Comparison of ENCODE assay signal across 14 cellular contexts in genomic region chr9:69371001-69371400, GRCh38. TPM values are rescaled to one million over a fixed set of nuclear protein-coding genes. Genes with fewer than 3 reads are reported as not detected.
DNase-seq lines count a peak whose midpoint lies in the region; ATAC-seq and TF ChIP-seq lines count a peak whose summit lies in the region.
"Had no signal": no experiment of that assay in that cellular context is flagged by ENCODE, and none has a peak within 500 bp of the region (broad histone marks: within the 10 kb centered on the region; RNA-seq: fewer than 3 reads in every experiment).

No MANE protein-coding gene starts in this region.

- 29 to 34% methylated on average over 1 of the region's 1 CpG for WGBS in thyroid gland, 2 donors

- H3K4me3 ChIP-seq in adipocyte (ENCODE audit: low read length) (no peak overlapping the region), thyroid gland (replicated peaks in 1 of 3) (no peak overlapping the region)

- H3K27me3 ChIP-seq in adipocyte (replicated peaks; ENCODE audit: control insufficient read depth, insufficient read depth, low read length) (peaks cover 3% of the 10 kb centered on the region), thyroid gland (no peaks in the 10 kb centered on the region)

- peak; percentile 25 for DNase-seq in adipocyte (ENCODE audit: low read depth)
- peak; percentile 63 for DNase-seq in dermis blood vessel endothelial cell
- DNase-seq in thyroid gland, result no peak
- DNase-seq in NCI-H2227 treated with DMSO at 0.1 percent for 48 hours (lab: John Stamatoyannopoulos, UW), result no peak
- DNase-seq: CD8-positive, alpha-beta memory T cell; DMS 273 treated with DMSO at 0.1 percent for 48 hours; Karpas-422; NCI-H1105 treated with DMSO at 0.1 percent for 48 hours; NCI-H187 treated with DMSO at 0.1 percent for 48 hours; NCI-H82; SHP77 treated with DMSO at 0.1 percent for 48 hours had no signal

- H3K4me1 Mint-ChIP-seq in nephron, result peaks cover 12% of the 10 kb centered on the region
- H3K4me1 Mint-ChIP-seq: CD8-positive, alpha-beta memory T cell had no signal

- H3K27ac ChIP-seq in thyroid gland, result peak overlapping the region in 2 of 3 donors; percentile 22 to 34

- H3K36me3 Mint-ChIP-seq in nephron (ENCODE audit: low read depth), result peaks cover 3% of the 10 kb centered on the region
- H3K36me3 Mint-ChIP-seq: CD8-positive, alpha-beta memory T cell had no signal

- H3K4me1 ChIP-seq in adipocyte (ENCODE audit: control insufficient read depth, insufficient read depth, low read length), result no peaks in the 10 kb centered on the region
- peaks cover 20 to 27% of the 10 kb centered on the region in 2 donors for H3K4me1 ChIP-seq in thyroid gland

- H3K4me3 Mint-ChIP-seq in nephron, result no peak overlapping the region
- H3K4me3 Mint-ChIP-seq: CD8-positive, alpha-beta memory T cell had no signal

- H3K36me3 ChIP-seq in adipocyte (ENCODE audit: control insufficient read depth, insufficient read depth, low read length, severe bottlenecking) (no peaks in the 10 kb centered on the region), thyroid gland (peaks cover 8 to 9% of the 10 kb centered on the region in 2 donors)

- intact Hi-C loops in thyroid gland (cut with DNase I), result no loop called here

- no peak overlapping the region for H3K9ac ChIP-seq in adipocyte (ENCODE audit: low read length)

- H3K9me3 ChIP-seq in adipocyte (ENCODE audit: control insufficient read depth, low read length), result no peaks in the 10 kb centered on the region
- no peaks in the 10 kb centered on the region for H3K9me3 ChIP-seq in thyroid gland

- H3K27ac Mint-ChIP-seq in nephron, result peak overlapping the region; percentile 14 to 48 (median 41)
- H3K27ac Mint-ChIP-seq: CD8-positive, alpha-beta memory T cell had no signal

- no peak for TF ChIP-seq POLR2A in thyroid gland (IDR thresholded peaks at IDR 0.05)

- TF ChIP-seq CTCF in nephron (IDR thresholded peaks at IDR 0.05; ENCODE audit: unreplicated experiment in 3 of 3) (no peak), thyroid gland (IDR thresholded peaks at IDR 0.05) (no peak)

- ATAC-seq in GM21515 (IDR thresholded peaks at IDR 0.05; ENCODE audit: unreplicated experiment), result no peak
- no peak for ATAC-seq in HG02610 (IDR thresholded peaks at IDR 0.05; ENCODE audit: unreplicated experiment)

- no peaks in the 10 kb centered on the region for H3K27me3 Mint-ChIP-seq in nephron (ENCODE audit: low read depth)

- H3K9me3 Mint-ChIP-seq in nephron, result peaks cover 15% of the 10 kb centered on the region

RNA-seq across cellular contexts. Expression of gene ENTREP1, which starts 46.0 kb away (rescaled TPM):
- 6.6 and 8.0 TPM in 2 replicates for total RNA-seq in dermis blood vessel endothelial cell
- total RNA-seq in thyroid gland, result 100 to 1,000 TPM in 3 of 4 donors, 10 to 100 TPM in 1; 88.1 to 127 (median 117) TPM
- total RNA-seq: CD8-positive, alpha-beta memory T cell had no signal

Comparison
In these comparisons a context has a peak if more than half of its experiments do, and no peak if none do; other contexts are left out.
1. DNase-seq: peak in adipocyte (single experiment) and dermis blood vessel endothelial cell (single experiment); none in thyroid gland (0 of 2) and NCI-H2227 treated with DMSO at 0.1 percent for 48 hours (single experiment).